Comparison of ENCODE assay signal across 35 cellular contexts in the genomic region with DNA sequence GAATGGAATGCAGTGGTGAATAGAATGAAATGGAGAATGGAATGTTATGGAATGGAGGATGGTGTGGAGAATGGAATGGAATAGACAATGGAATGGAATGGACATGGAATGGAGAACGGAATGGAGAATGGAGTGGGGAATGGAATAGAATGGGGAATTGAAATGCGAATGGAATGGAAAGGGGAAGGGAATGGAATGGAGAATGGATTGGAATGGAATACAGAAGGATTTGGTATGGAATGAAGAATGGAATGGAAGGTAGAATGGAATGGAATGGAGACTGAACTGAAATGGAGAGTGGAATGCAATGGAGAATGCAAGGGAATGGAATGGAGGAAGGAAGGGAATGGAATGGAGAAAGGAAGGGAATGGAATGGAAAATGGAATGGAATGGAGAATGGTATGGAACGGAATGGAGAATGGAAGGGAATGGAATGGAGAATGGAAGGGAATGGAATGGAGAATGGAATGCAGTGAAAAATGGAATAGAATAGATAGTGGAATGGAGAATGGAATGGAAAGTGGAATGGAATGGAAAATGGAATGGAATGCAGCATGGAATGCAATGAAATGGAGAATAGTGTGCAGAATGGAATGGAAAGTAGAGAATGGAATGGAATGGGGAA.
"Had no signal": no experiment of that assay in that cellular context is flagged by ENCODE, and none has a peak within 500 bp of the region (broad histone marks: within the 10 kb centered on the region; RNA-seq: fewer than 3 reads in every experiment).

No MANE protein-coding gene starts in this region.

- H3K27ac Mint-ChIP-seq: activated CD4-positive, alpha-beta memory T cell treated with anti-CD3 and anti-CD28 coated beads for 36 hours; activated CD4-positive, alpha-beta T cell treated with anti-CD3 and anti-CD28 coated beads for 36 hours; activated CD4-positive, alpha-beta T cell treated with anti-CD3 and anti-CD28 coated beads, Interleukin-2, amount 10 ng/mL, durations not matched to agents 24 days and 14 days; activated CD8-positive, alpha-beta memory T cell treated with anti-CD3 and anti-CD28 coated beads, Interleukin-2, amount 10 ng/mL, durations not matched to agents 7 days and 5 days; activated CD8-positive, alpha-beta T cell treated with anti-CD3 and anti-CD28 coated beads, Interleukin-2, amount 10 ng/mL, durations not matched to agents 7 days and 5 days; activated naive CD4-positive, alpha-beta T cell treated with anti-CD3 and anti-CD28 coated beads for 36 hours; activated naive CD4-positive, alpha-beta T cell treated with anti-CD3 and anti-CD28 coated beads, Interleukin-2, amount 50 U/mL, for 24 hours; activated naive CD8-positive, alpha-beta T cell treated with anti-CD3 and anti-CD28 coated beads for 36 hours; activated naive CD8-positive, alpha-beta T cell treated with anti-CD3 and anti-CD28 coated beads, Interleukin-2, amount 50 U/mL, for 24 hours; activated T-helper 1 cell treated with anti-CD3 and anti-CD28 coated beads, Interleukin-12 subunit alpha, Interleukin-12 subunit beta, Interleukin-2, Interleukin-4 antibody, amounts not matched to agents 30 ng/mL and 10 ng/mL and 1 ng/mL, durations not matched to agents 14 hours and 24 hours and 36 hours; activated T-helper 2 cell treated with anti-CD3 and anti-CD28 coated beads, Interferon-gamma antibody, Interleukin-2, Interleukin-4, amounts not matched to agents 10 μg/mL and 5 μg/mL and 100 μg/mL, durations not matched to agents 14 hours and 24 hours and 36 hours; effector memory CD8-positive, alpha-beta T cell had no signal

- H3K36me3 Mint-ChIP-seq: activated naive CD4-positive, alpha-beta T cell treated with anti-CD3 and anti-CD28 coated beads, Interleukin-2, amount 50 U/mL, for 24 hours had no signal

- H3K9me3 Mint-ChIP-seq: activated CD4-positive, alpha-beta memory T cell treated with anti-CD3 and anti-CD28 coated beads for 36 hours; activated CD4-positive, alpha-beta T cell treated with anti-CD3 and anti-CD28 coated beads, Interleukin-2, amount 10 ng/mL, durations not matched to agents 24 days and 14 days; activated naive CD4-positive, alpha-beta T cell treated with anti-CD3 and anti-CD28 coated beads for 36 hours; activated naive CD4-positive, alpha-beta T cell treated with anti-CD3 and anti-CD28 coated beads, Interleukin-2, amount 50 U/mL, for 24 hours; activated naive CD8-positive, alpha-beta T cell treated with anti-CD3 and anti-CD28 coated beads for 36 hours; activated naive CD8-positive, alpha-beta T cell treated with anti-CD3 and anti-CD28 coated beads, Interleukin-2, amount 50 U/mL, for 24 hours; activated T-helper 1 cell treated with anti-CD3 and anti-CD28 coated beads, Interleukin-12 subunit alpha, Interleukin-12 subunit beta, Interleukin-2, Interleukin-4 antibody, amounts not matched to agents 30 ng/mL and 10 ng/mL and 1 ng/mL, durations not matched to agents 14 hours and 24 hours and 36 hours; activated T-helper 2 cell treated with anti-CD3 and anti-CD28 coated beads, Interferon-gamma antibody, Interleukin-2, Interleukin-4, amounts not matched to agents 10 μg/mL and 5 μg/mL and 100 μg/mL, durations not matched to agents 14 hours and 24 hours and 36 hours; effector memory CD8-positive, alpha-beta T cell had no signal

- H3K27me3 ChIP-seq: adrenal gland, body of pancreas, esophagus squamous epithelium, heart right ventricle, hepatocyte had no signal

- H3K4me3 ChIP-seq: adrenal gland, body of pancreas, esophagus squamous epithelium, heart right ventricle, hepatocyte had no signal

- H3K4me1 Mint-ChIP-seq: activated CD4-positive, alpha-beta T cell treated with anti-CD3 and anti-CD28 coated beads for 36 hours; activated CD4-positive, alpha-beta T cell treated with anti-CD3 and anti-CD28 coated beads, Interleukin-2, amount 10 ng/mL, durations not matched to agents 24 days and 14 days; activated CD8-positive, alpha-beta memory T cell treated with anti-CD3 and anti-CD28 coated beads, Interleukin-2, amount 10 ng/mL, durations not matched to agents 7 days and 5 days; activated naive CD4-positive, alpha-beta T cell treated with anti-CD3 and anti-CD28 coated beads, Interleukin-2, amount 50 U/mL, for 24 hours; activated naive CD8-positive, alpha-beta T cell treated with anti-CD3 and anti-CD28 coated beads for 36 hours; activated naive CD8-positive, alpha-beta T cell treated with anti-CD3 and anti-CD28 coated beads, Interleukin-2, amount 50 U/mL, for 24 hours had no signal

- H3K4me1 ChIP-seq: adrenal gland, body of pancreas, esophagus squamous epithelium, heart right ventricle had no signal

- H3K4me2 ChIP-seq: hepatocyte had no signal

- H3K27me3 Mint-ChIP-seq: activated CD4-positive, alpha-beta memory T cell treated with anti-CD3 and anti-CD28 coated beads for 36 hours; activated CD4-positive, alpha-beta T cell treated with anti-CD3 and anti-CD28 coated beads for 36 hours; activated CD4-positive, alpha-beta T cell treated with anti-CD3 and anti-CD28 coated beads, Interleukin-2, amount 10 ng/mL, durations not matched to agents 24 days and 14 days; activated CD8-positive, alpha-beta memory T cell treated with anti-CD3 and anti-CD28 coated beads, Interleukin-2, amount 10 ng/mL, durations not matched to agents 7 days and 5 days; activated naive CD4-positive, alpha-beta T cell treated with anti-CD3 and anti-CD28 coated beads, Interleukin-2, amount 50 U/mL, for 24 hours; activated naive CD8-positive, alpha-beta T cell treated with anti-CD3 and anti-CD28 coated beads for 36 hours; activated naive CD8-positive, alpha-beta T cell treated with anti-CD3 and anti-CD28 coated beads, Interleukin-2, amount 50 U/mL, for 24 hours; effector memory CD8-positive, alpha-beta T cell had no signal

- H3K27ac ChIP-seq: adrenal gland, body of pancreas, epithelial cell of prostate, esophagus squamous epithelium, heart right ventricle, hepatocyte had no signal

- H3K79me2 ChIP-seq: hepatocyte had no signal

- H2AFZ ChIP-seq: hepatocyte had no signal

- FAIRE-seq: colon, endometrium, endothelial cell of umbilical vein had no signal

- ATAC-seq: activated CD4-positive, alpha-beta T cell treated with anti-CD3 and anti-CD28 coated beads for 36 hours; activated CD8-positive, alpha-beta memory T cell treated with anti-CD3 and anti-CD28 coated beads, Interleukin-2, amount 10 ng/mL, durations not matched to agents 7 days and 5 days; activated CD8-positive, alpha-beta T cell treated with anti-CD3 and anti-CD28 coated beads, Interleukin-2, amount 10 ng/mL, durations not matched to agents 7 days and 5 days; activated naive CD8-positive, alpha-beta T cell treated with anti-CD3 and anti-CD28 coated beads, Interleukin-2, amount 50 U/mL, for 24 hours; body of pancreas; effector memory CD8-positive, alpha-beta T cell; heart right ventricle had no signal

- H3K36me3 ChIP-seq: adrenal gland had no signal

- H3K4me3 Mint-ChIP-seq: activated CD4-positive, alpha-beta memory T cell treated with anti-CD3 and anti-CD28 coated beads for 36 hours; activated CD4-positive, alpha-beta T cell treated with anti-CD3 and anti-CD28 coated beads for 36 hours; activated CD4-positive, alpha-beta T cell treated with anti-CD3 and anti-CD28 coated beads, Interleukin-2, amount 10 ng/mL, durations not matched to agents 24 days and 14 days; activated CD8-positive, alpha-beta memory T cell treated with anti-CD3 and anti-CD28 coated beads, Interleukin-2, amount 10 ng/mL, durations not matched to agents 7 days and 5 days; activated CD8-positive, alpha-beta T cell treated with anti-CD3 and anti-CD28 coated beads, Interleukin-2, amount 10 ng/mL, durations not matched to agents 7 days and 5 days; activated naive CD4-positive, alpha-beta T cell treated with anti-CD3 and anti-CD28 coated beads for 36 hours; activated naive CD4-positive, alpha-beta T cell treated with anti-CD3 and anti-CD28 coated beads, Interleukin-2, amount 50 U/mL, for 24 hours; activated naive CD8-positive, alpha-beta T cell treated with anti-CD3 and anti-CD28 coated beads for 36 hours; activated naive CD8-positive, alpha-beta T cell treated with anti-CD3 and anti-CD28 coated beads, Interleukin-2, amount 50 U/mL, for 24 hours; activated T-helper 1 cell treated with anti-CD3 and anti-CD28 coated beads, Interleukin-12 subunit alpha, Interleukin-12 subunit beta, Interleukin-2, Interleukin-4 antibody, amounts not matched to agents 30 ng/mL and 10 ng/mL and 1 ng/mL, durations not matched to agents 14 hours and 24 hours and 36 hours; effector memory CD8-positive, alpha-beta T cell had no signal

- DNase-seq: activated CD4-positive, alpha-beta memory T cell treated with anti-CD3 and anti-CD28 coated beads for 36 hours; activated CD4-positive, alpha-beta T cell treated with anti-CD3 and anti-CD28 coated beads for 36 hours; activated CD4-positive, alpha-beta T cell treated with anti-CD3 and anti-CD28 coated beads, Interleukin-2, amount 10 ng/mL, durations not matched to agents 24 days and 14 days; activated CD4-positive, CD25-positive, alpha-beta regulatory T cell; activated CD4-positive, CD25-positive, alpha-beta regulatory T cell treated with anti-CD3 and anti-CD28 coated beads, Interleukin-2, amount 50 U/mL, for 72 hours; activated CD8-positive, alpha-beta memory T cell treated with anti-CD3 and anti-CD28 coated beads, Interleukin-2, amount 10 ng/mL, durations not matched to agents 7 days and 5 days; activated CD8-positive, alpha-beta memory T cell treated with anti-CD3 and anti-CD28 coated beads, Interleukin-2, amount 50 U/mL, for 4 hours; activated CD8-positive, alpha-beta T cell treated with anti-CD3 and anti-CD28 coated beads, Interleukin-2, amount 10 ng/mL, durations not matched to agents 7 days and 5 days; activated effector memory CD4-positive, alpha-beta T cell treated with anti-CD3 and anti-CD28 coated beads, Interleukin-2, amount 50 U/mL, for 16 hours; activated naive CD4-positive, alpha-beta T cell treated with anti-CD3 and anti-CD28 coated beads for 36 hours; activated naive CD8-positive, alpha-beta T cell treated with anti-CD3 and anti-CD28 coated beads for 36 hours; activated naive CD8-positive, alpha-beta T cell treated with anti-CD3 and anti-CD28 coated beads, Interleukin-2, amount 50 U/mL, for 24 hours; activated T-cell treated with anti-CD3 and anti-CD28 coated beads, Interleukin-2, amount 50 U/mL, for 1 hour; activated T-cell treated with anti-CD3 and anti-CD28 coated beads, Interleukin-2, amount 50 U/mL, for 48 hours; adrenal gland; amygdala; aorta; body of pancreas; caudate nucleus; cortex of kidney; dermis blood vessel endothelial cell; effector CD4-positive, alpha-beta T cell; effector memory CD8-positive, alpha-beta T cell; esophagus squamous epithelium; foreskin melanocyte; heart right ventricle; T-helper 2 cell had no signal

- H3K9me3 ChIP-seq: adrenal gland had no signal
